Comparison of ENCODE assay signal across 24 cellular contexts in the genomic region with DNA sequence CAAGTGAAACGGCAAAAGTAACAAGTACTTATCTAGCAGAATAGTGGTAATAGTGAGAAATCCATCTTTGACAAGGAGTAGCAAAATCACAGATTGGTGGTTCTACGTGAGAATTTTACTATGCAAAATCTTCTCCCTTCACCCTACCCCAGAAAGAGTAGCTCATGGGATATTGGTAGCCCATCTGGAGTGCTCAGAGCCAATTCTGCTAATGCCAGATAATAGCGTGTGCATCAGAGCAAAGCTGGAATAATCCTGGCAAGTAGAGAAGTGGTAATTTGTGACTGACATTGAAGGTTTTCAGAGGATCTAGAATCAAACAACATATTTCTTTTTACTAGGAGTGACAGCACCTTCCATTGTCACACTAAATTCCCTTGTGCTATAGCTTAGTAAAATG.
DNase-seq lines count a peak whose midpoint lies in the region; ATAC-seq and TF ChIP-seq lines count a peak whose summit lies in the region.
"Had no signal": no experiment of that assay in that cellular context is flagged by ENCODE, and none has a peak within 500 bp of the region (broad histone marks: within the 10 kb centered on the region; RNA-seq: fewer than 3 reads in every experiment).

No MANE protein-coding gene starts in this region.

- no peaks in the 10 kb centered on the region for H3K9me2 ChIP-seq in PC-9 (ENCODE audit: insufficient read depth)

- no peaks in the 10 kb centered on the region for H3K9me3 ChIP-seq in right cardiac atrium (ENCODE audit: control insufficient read depth, low read length)
- H3K9me3 ChIP-seq in heart left ventricle = peaks cover 0 to 7% (median 0%) of the 10 kb centered on the region in 12 donors
- H3K9me3 ChIP-seq in PC-9 (ENCODE audit: insufficient read depth, low read depth) = no peaks in the 10 kb centered on the region
- H3K9me3 ChIP-seq: SJSA1 had no signal

- H3K27ac ChIP-seq in right cardiac atrium (ENCODE audit: low read length) (no peak overlapping the region), heart left ventricle (no peak overlapping the region), PC-9 (no peak overlapping the region)
- H3K27ac ChIP-seq: BLaER1 treated with 17β-estradiol and CSF1 and Interleukin-3, amounts not matched to agents 10 nM and 100 nM; SJSA1 had no signal

- no peak overlapping the region for H3K4me3 Mint-ChIP-seq in activated T-helper 1 cell treated with anti-CD3 and anti-CD28 coated beads, Interleukin-12 subunit alpha, Interleukin-12 subunit beta, Interleukin-2, Interleukin-4 antibody, amounts not matched to agents 30 ng/mL and 10 ng/mL and 1 ng/mL, durations not matched to agents 14 hours and 24 hours and 36 hours
- H3K4me3 Mint-ChIP-seq: CD4-positive, alpha-beta memory T cell; GM23338; T-cell had no signal

- no TSS peak for BruUV-seq in PC-9 (replicated peaks; lab: Mats Ljungman, UMichigan)

- ATAC-seq in right cardiac atrium (no peak), heart left ventricle (no peak), HG03025 (IDR thresholded peaks at IDR 0.05; ENCODE audit: low FRiP score, unreplicated experiment) (no peak)
- ATAC-seq: GM23338, T-cell had no signal

- H2AFZ ChIP-seq in PC-9 = 0 out of 2 replicates have a peak overlapping the region, but pooled peaks have one; percentile 12
- H2AFZ ChIP-seq: GM23338 had no signal

- H3K79me2 ChIP-seq in PC-9 (ENCODE audit: low read depth) = no peaks in the 10 kb centered on the region

- no peak for TF ChIP-seq POLR2A in heart left ventricle (IDR thresholded peaks at IDR 0.05)

- H3K36me3 Mint-ChIP-seq in activated T-helper 1 cell treated with anti-CD3 and anti-CD28 coated beads, Interleukin-12 subunit alpha, Interleukin-12 subunit beta, Interleukin-2, Interleukin-4 antibody, amounts not matched to agents 30 ng/mL and 10 ng/mL and 1 ng/mL, durations not matched to agents 14 hours and 24 hours and 36 hours (ENCODE audit: low read depth) = no peaks in the 10 kb centered on the region
- H3K36me3 Mint-ChIP-seq: CD4-positive, alpha-beta memory T cell; T-cell had no signal

- H3K36me3 ChIP-seq in heart left ventricle (no peaks in the 10 kb centered on the region), PC-9 (ENCODE audit: low read depth) (no peaks in the 10 kb centered on the region)
- H3K36me3 ChIP-seq: BLaER1 treated with 17β-estradiol and CSF1 and Interleukin-3, amounts not matched to agents 10 nM and 100 nM; SJSA1 had no signal

- H3K9me3 Mint-ChIP-seq in activated T-helper 1 cell treated with anti-CD3 and anti-CD28 coated beads, Interleukin-12 subunit alpha, Interleukin-12 subunit beta, Interleukin-2, Interleukin-4 antibody, amounts not matched to agents 30 ng/mL and 10 ng/mL and 1 ng/mL, durations not matched to agents 14 hours and 24 hours and 36 hours = peaks cover 3% of the 10 kb centered on the region

- no peak for DNase-seq in right cardiac atrium
- no peak for DNase-seq in heart left ventricle
- DNase-seq in NCI-H526 treated with DMSO at 0.1 percent for 48 hours (lab: John Stamatoyannopoulos, UW) = peak; percentile 33
- no peak for DNase-seq in PC-9
- no peak for DNase-seq in AG20443 (ENCODE audit: low spot score)
- no peak for DNase-seq in activated T-helper 1 cell treated with anti-CD3 and anti-CD28 coated beads, Interleukin-12 subunit alpha, Interleukin-12 subunit beta, Interleukin-2, Interleukin-4 antibody, amounts not matched to agents 30 ng/mL and 10 ng/mL and 1 ng/mL, durations not matched to agents 14 hours and 24 hours and 36 hours (ENCODE audit: low spot score)
- DNase-seq: CD4-positive, alpha-beta memory T cell; COR-L47; DMS153; HCEC 1CT; Karpas-422; NCI-H1092; NCI-H1417 treated with DMSO at 0.1 percent for 48 hours; NCI-H1694 treated with DMSO at 0.1 percent for 48 hours; NCI-H2081; NCI-H2227 treated with DMSO at 0.1 percent for 48 hours; NCI-H510A treated with DMSO at 0.1 percent for 48 hours; Right ventricle myocardium superior; RPMI8226; T-cell had no signal

- TF ChIP-seq CTCF in heart left ventricle (IDR thresholded peaks at IDR 0.05) = no peak
- TF ChIP-seq CTCF in PC-9 (conservative IDR thresholded peaks at IDR 0.05) = no peak

- H3K27me3 ChIP-seq in right cardiac atrium (ENCODE audit: control insufficient read depth, insufficient read depth) (no peaks in the 10 kb centered on the region), heart left ventricle (no peaks in the 10 kb centered on the region), PC-9 (ENCODE audit: insufficient read depth, low read depth) (no peaks in the 10 kb centered on the region)
- H3K27me3 ChIP-seq: BLaER1 treated with 17β-estradiol and CSF1 and Interleukin-3, amounts not matched to agents 10 nM and 100 nM; SJSA1 had no signal

- CTCF ChIA-PET in PC-9 (lab: Charles Lee) = no interaction called here

- H3F3A ChIP-seq in PC-9 (ENCODE audit: insufficient read depth, low read depth) = no peaks in the 10 kb centered on the region

- H3K4me2 ChIP-seq in PC-9 = peak overlapping the region; percentile 6; the same call in 1 of the 2 replicates
- H3K4me2 ChIP-seq: BLaER1 treated with 17β-estradiol and CSF1 and Interleukin-3, amounts not matched to agents 10 nM and 100 nM; GM23338 had no signal

- H3K4me1 ChIP-seq in right cardiac atrium (ENCODE audit: control insufficient read depth, insufficient read depth, low read length) = no peaks in the 10 kb centered on the region
- H3K4me1 ChIP-seq in heart left ventricle = no peaks in the 10 kb centered on the region
- no peaks in the 10 kb centered on the region for H3K4me1 ChIP-seq in PC-9 (replicated peaks; ENCODE audit: insufficient read depth)
- H3K4me1 ChIP-seq: BLaER1 treated with 17β-estradiol and CSF1 and Interleukin-3, amounts not matched to agents 10 nM and 100 nM; SJSA1 had no signal

- H3K4me3 ChIP-seq in right cardiac atrium (ENCODE audit: low read length) (peak overlapping the region; percentile 14), heart left ventricle (peak overlapping the region in 2 of 12 donors; percentile 8 to 24), PC-9 (no peak overlapping the region)
- H3K4me3 ChIP-seq: BLaER1 treated with 17β-estradiol and CSF1 and Interleukin-3, amounts not matched to agents 10 nM and 100 nM; GM23338; SJSA1 had no signal

- H4K20me1 ChIP-seq in PC-9 (ENCODE audit: insufficient read depth) = no peaks in the 10 kb centered on the region
- H4K20me1 ChIP-seq: BLaER1 treated with 17β-estradiol and CSF1 and Interleukin-3, amounts not matched to agents 10 nM and 100 nM had no signal

- intact Hi-C loops in right cardiac atrium (cut with DNase I) (no loop called here), heart left ventricle (cut with DNase I) (no loop called here), PC-9 (cut with micrococcal nuclease; ENCODE audit: unreplicated experiment) (no loop called here)
- intact Hi-C loops in activated T-helper 1 cell treated with anti-CD3 and anti-CD28 coated beads, Interleukin-12 subunit alpha, Interleukin-12 subunit beta, Interleukin-2, Interleukin-4 antibody, amounts not matched to agents 30 ng/mL and 10 ng/mL and 1 ng/mL, durations not matched to agents 14 hours and 24 hours and 36 hours (cut with micrococcal nuclease) = no loop called here

- 56% methylated on average over 3 of the region's 3 CpGs for WGBS in right cardiac atrium
- WGBS in heart left ventricle, 4 donors = 67 to 76% (median 68%) methylated on average over 3 of the region's 3 CpGs

- no peak overlapping the region for H3K27ac Mint-ChIP-seq in activated T-helper 1 cell treated with anti-CD3 and anti-CD28 coated beads, Interleukin-12 subunit alpha, Interleukin-12 subunit beta, Interleukin-2, Interleukin-4 antibody, amounts not matched to agents 30 ng/mL and 10 ng/mL and 1 ng/mL, durations not matched to agents 14 hours and 24 hours and 36 hours
- H3K27ac Mint-ChIP-seq: CD4-positive, alpha-beta memory T cell; T-cell had no signal

- H3K4me1 Mint-ChIP-seq in activated T-helper 1 cell treated with anti-CD3 and anti-CD28 coated beads, Interleukin-12 subunit alpha, Interleukin-12 subunit beta, Interleukin-2, Interleukin-4 antibody, amounts not matched to agents 30 ng/mL and 10 ng/mL and 1 ng/mL, durations not matched to agents 14 hours and 24 hours and 36 hours (ENCODE audit: low read depth) = no peaks in the 10 kb centered on the region
- H3K4me1 Mint-ChIP-seq: CD4-positive, alpha-beta memory T cell; T-cell had no signal

- POLR2A ChIA-PET in PC-9 (lab: Charles Lee; ENCODE audit: unreplicated experiment) = no interaction called here

- no peaks in the 10 kb centered on the region for H3K27me3 Mint-ChIP-seq in activated T-helper 1 cell treated with anti-CD3 and anti-CD28 coated beads, Interleukin-12 subunit alpha, Interleukin-12 subunit beta, Interleukin-2, Interleukin-4 antibody, amounts not matched to agents 30 ng/mL and 10 ng/mL and 1 ng/mL, durations not matched to agents 14 hours and 24 hours and 36 hours (ENCODE audit: insufficient read depth)
- H3K27me3 Mint-ChIP-seq: CD4-positive, alpha-beta memory T cell; T-cell had no signal
